1 cellular context compared by ENCODE assay signal in the genomic region with DNA sequence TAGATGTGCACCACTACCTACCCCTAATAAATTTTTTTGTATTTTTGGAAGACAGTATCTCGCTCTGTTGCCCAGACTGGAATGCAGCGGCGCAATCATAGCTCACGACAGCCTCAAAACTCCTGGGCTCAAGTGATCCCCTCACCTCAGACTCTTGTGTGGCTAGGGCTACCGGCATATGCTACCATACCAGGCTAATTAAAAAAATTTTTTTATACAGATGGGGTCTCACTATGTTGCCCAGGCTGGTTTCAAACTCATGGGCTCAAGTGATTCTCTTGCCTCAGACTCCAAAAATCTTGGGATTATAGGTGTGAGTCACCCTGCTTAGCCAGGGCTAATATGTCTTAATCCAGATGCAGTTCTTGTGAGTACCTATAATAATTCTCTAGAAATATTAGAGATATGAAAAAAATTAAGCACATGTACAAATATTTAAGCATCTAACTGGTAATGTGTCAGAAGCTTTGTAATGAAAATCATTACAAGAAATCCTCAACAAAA.
TF ChIP-seq lines count a peak whose summit lies in the region.

No MANE protein-coding gene starts in this region.

TF ChIP-seq in HepG2, 621 proteins besides CTCF, POLR2A, EP300 and RAD21:
- 0 out of 2 replicates have a peak, but pooled peaks have one; percentile 21 for TF ChIP-seq ZNF121 (CRISPR knock-in tag; IDR thresholded peaks at IDR 0.05)
- no peak for TF ChIP-seq ZNF441 (CRISPR knock-in tag; IDR thresholded peaks at IDR 0.05; ENCODE audit: borderline replicate concordance)
- TF ChIP-seq, protein P1, sequence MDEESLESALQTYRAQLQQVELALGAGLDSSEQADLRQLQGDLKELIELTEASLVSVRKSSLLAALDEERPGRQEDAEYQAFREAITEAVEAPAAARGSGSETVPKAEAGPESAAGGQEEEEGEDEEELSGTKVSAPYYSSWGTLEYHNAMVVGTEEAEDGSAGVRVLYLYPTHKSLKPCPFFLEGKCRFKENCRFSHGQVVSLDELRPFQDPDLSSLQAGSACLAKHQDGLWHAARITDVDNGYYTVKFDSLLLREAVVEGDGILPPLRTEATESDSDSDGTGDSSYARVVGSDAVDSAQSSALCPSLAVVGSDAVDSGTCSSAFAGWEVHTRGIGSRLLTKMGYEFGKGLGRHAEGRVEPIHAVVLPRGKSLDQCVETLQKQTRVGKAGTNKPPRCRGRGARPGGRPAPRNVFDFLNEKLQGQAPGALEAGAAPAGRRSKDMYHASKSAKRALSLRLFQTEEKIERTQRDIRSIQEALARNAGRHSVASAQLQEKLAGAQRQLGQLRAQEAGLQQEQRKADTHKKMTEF (CRISPR knock-in tag; IDR thresholded peaks at IDR 0.05) = no peak
- TF ChIP-seq ZBTB42 (CRISPR knock-in tag; IDR thresholded peaks at IDR 0.05) = no peak
- TF ChIP-seq ZNF556 (CRISPR knock-in tag; IDR thresholded peaks at IDR 0.05; ENCODE audit: borderline replicate concordance) = no peak
- TF ChIP-seq ZNF530 (CRISPR knock-in tag; IDR thresholded peaks at IDR 0.05; ENCODE audit: low read depth) = no peak
